Comparison of ENCODE assay signal across 16 cellular contexts in the genomic region with DNA sequence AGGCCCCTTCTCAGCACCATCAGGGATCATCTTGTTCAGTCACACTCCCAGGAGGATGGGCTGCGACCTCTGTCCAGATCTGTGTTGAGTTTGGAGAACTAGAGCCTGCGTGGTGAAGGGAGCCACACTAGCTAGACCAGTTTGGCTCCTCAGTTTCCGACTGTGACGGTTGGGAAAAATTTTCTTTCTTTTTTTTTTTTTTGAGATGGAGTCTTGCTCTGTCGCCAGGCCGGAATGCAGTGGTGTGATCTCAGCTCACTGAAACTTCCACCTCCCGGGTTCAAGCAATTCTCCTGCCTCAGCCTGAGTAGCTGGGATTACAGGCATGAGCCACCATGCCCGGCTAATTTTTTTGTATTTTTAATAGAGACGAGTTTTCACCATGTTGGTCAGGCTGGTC. TPM values are rescaled to one million over a fixed set of nuclear protein-coding genes. Genes with fewer than 3 reads are reported as not detected.
DNase-seq lines count a peak whose midpoint lies in the region; ATAC-seq, FAIRE-seq and TF ChIP-seq lines count a peak whose summit lies in the region.
"Not testable (repeated sequence)": the region's sequence is repeated elsewhere in the genome, so short reads cannot be mapped to it uniquely, and the experiment has no call there.
"Had no signal": no experiment of that assay in that cellular context is flagged by ENCODE, and none has a peak within 500 bp of the region (broad histone marks: within the 10 kb centered on the region; RNA-seq: fewer than 3 reads in every experiment).

No MANE protein-coding gene starts in this region.

- not testable (repeated sequence) for H3K9me3 Mint-ChIP-seq in HFFc6, type B pancreatic cell

- H3K36me3 Mint-ChIP-seq in HFFc6 (ENCODE audit: low read depth); type B pancreatic cell: not testable (repeated sequence)

- H4K20me1 ChIP-seq in SK-N-SH (ENCODE audit: insufficient read depth); osteoblast (ENCODE audit: insufficient read depth, low read length): not testable (repeated sequence)

- not testable (repeated sequence) for FAIRE-seq in bronchial epithelial cell (lab: Jason Lieb, UNC)

- not testable (repeated sequence) for TF ChIP-seq CTCF in HFFc6 (IDR thresholded peaks at IDR 0.05); SK-N-SH (IDR thresholded peaks at IDR 0.05); bronchial epithelial cell (IDR thresholded peaks at IDR 0.05; ENCODE audit: insufficient read depth, low read length, severe bottlenecking); foreskin keratinocyte (conservative IDR thresholded peaks at IDR 0.05); osteoblast (IDR thresholded peaks at IDR 0.05; ENCODE audit: extremely low read depth, low read depth, low read length); type B pancreatic cell (conservative IDR thresholded peaks at IDR 0.05)

- 73% methylated on average over 8 of the region's 9 CpGs for WGBS in SK-N-SH (ENCODE audit: low lambda C conversion rate)

- not testable (repeated sequence) for H3K4me3 Mint-ChIP-seq in HFFc6, type B pancreatic cell

- not testable (repeated sequence) for H3K27me3 ChIP-seq in SK-N-SH (ENCODE audit: insufficient read depth); bronchial epithelial cell (ENCODE audit: control insufficient read depth, insufficient read depth, low read length); foreskin keratinocyte; osteoblast (ENCODE audit: insufficient read depth, low read length)

- DNase-seq in ACHN (peak; percentile 42), HFFc6 (peak; percentile 31), bronchial epithelial cell (ENCODE audit: low read depth) (peak; percentile 25), foreskin keratinocyte (peak in 1 of 2 donors; percentile 45), kidney tubule cell (ENCODE audit: low spot score) (peak; percentile 54)
- not testable (repeated sequence) for DNase-seq in SK-N-SH; osteoblast (ENCODE audit: insufficient read length, low spot score, missing footprints); type B pancreatic cell (ENCODE audit: extremely low spot score, unreplicated experiment)

- peaks cover 19% of the 10 kb centered on the region for H3K4me1 Mint-ChIP-seq in HFFc6 (ENCODE audit: low read depth)
- H3K4me1 Mint-ChIP-seq in type B pancreatic cell (ENCODE audit: unreplicated experiment): not testable (repeated sequence)

- not testable (repeated sequence) for TF ChIP-seq EP300 in SK-N-SH (IDR thresholded peaks at IDR 0.05; ENCODE audit: borderline replicate concordance in 1 of 2, low read depth in 1 of 2, low read length in 1 of 2)

- not testable (repeated sequence) for ATAC-seq in foreskin keratinocyte

- peak overlapping the region; percentile 82 for H3K27ac Mint-ChIP-seq in HFFc6
- peak overlapping the region; percentile 50 for H3K27ac Mint-ChIP-seq in type B pancreatic cell

- peaks cover 20% of the 10 kb centered on the region for H3K79me2 ChIP-seq in SK-N-SH (ENCODE audit: insufficient read depth)
- peaks cover 18% of the 10 kb centered on the region for H3K79me2 ChIP-seq in osteoblast (ENCODE audit: insufficient read depth, low read length)

- not testable (repeated sequence) for TF ChIP-seq RAD21 in SK-N-SH (IDR thresholded peaks at IDR 0.05; ENCODE audit: low read length)

- POLR2A ChIA-PET in SK-N-SH (lab: Yijun Ruan, JAX): not testable (repeated sequence)

- in situ Hi-C loops in ACHN (cut with HindIII; ENCODE audit: low pct_ligation_motif_present, low pct_unique_long_range_greater_than_20kb, low sequenced_read_pairs): not testable (repeated sequence)

- H3K9ac ChIP-seq in SK-N-SH: 0 out of 2 replicates have a peak overlapping the region, but pooled peaks have one; percentile 3

- H3K4me3 ChIP-seq in SK-N-SH (ENCODE audit: low read depth in 2 of 2, low read length in 1 of 2); bronchial epithelial cell (ENCODE audit: low read depth, low read length); osteoblast (ENCODE audit: insufficient read depth, low read length): not testable (repeated sequence)

- H3K27ac ChIP-seq in SK-N-SH (ENCODE audit: low read depth in 2 of 2, low read length in 1 of 2) (peak overlapping the region in 1 of 2 experiments; percentile 46; a peak in 2 of 4 replicates), foreskin keratinocyte (peak overlapping the region; percentile 43), osteoblast (ENCODE audit: low read depth, low read length) (peak overlapping the region; percentile 12)

- not testable (repeated sequence) for H3K4me2 ChIP-seq in SK-N-SH; osteoblast (ENCODE audit: insufficient read depth, low read length)

- CTCF ChIA-PET in SK-N-SH (lab: Yijun Ruan, JAX): interaction anchor here (0.8 to 1.4 kb wide), 2 partner anchors 11 to 81 kb away, joined by 3 to 6 read pairs; no protein-coding TSS in a partner anchor

- H3K27me3 Mint-ChIP-seq in HFFc6 (ENCODE audit: insufficient read depth); type B pancreatic cell: not testable (repeated sequence)

- H3K9me3 ChIP-seq in SK-N-SH; osteoblast (ENCODE audit: low read depth, low read length): not testable (repeated sequence)

- not testable (repeated sequence) for H2AFZ ChIP-seq in SK-N-SH (ENCODE audit: low read depth); osteoblast (ENCODE audit: low read length)

- H3F3A ChIP-seq in SK-N-SH (replicated peaks; ENCODE audit: insufficient read depth): not testable (repeated sequence)

- not testable (repeated sequence) for H3K9me2 ChIP-seq in SK-N-SH

- not testable (repeated sequence) for H3K4me1 ChIP-seq in SK-N-SH (ENCODE audit: control insufficient read depth in 1 of 2, insufficient read depth in 2 of 2, low read depth in 1 of 2, low read length in 1 of 2); foreskin keratinocyte; osteoblast (ENCODE audit: insufficient read depth, low read length)

- H3K36me3 ChIP-seq in SK-N-SH (replicated peaks in 1 of 2; ENCODE audit: control insufficient read depth in 1 of 2, insufficient read depth in 2 of 2, low read length in 1 of 2): peaks cover 5 to 38% of the 10 kb centered on the region in 2 experiments
- not testable (repeated sequence) for H3K36me3 ChIP-seq in bronchial epithelial cell (ENCODE audit: control insufficient read depth, insufficient read depth, low read length)
- peaks cover 11% of the 10 kb centered on the region for H3K36me3 ChIP-seq in osteoblast (ENCODE audit: insufficient read depth, low read length)

TF ChIP-seq in SK-N-SH, 30 proteins besides CTCF, POLR2A, EP300 and RAD21:
- TF ChIP-seq FOSL2 (IDR thresholded peaks at IDR 0.05; ENCODE audit: borderline replicate concordance, low read depth): peak; percentile 18; the same call in 1 of the 2 replicates

RNA-seq across cellular contexts. Expression of a gene that starts 4.7 kb away (rescaled TPM):
- total RNA-seq in HFFc6 (2021; fragmentation: NEBNext Ultra II Directional; extraction: Animal tissue kit (Norgen Biotek cat#: 25700)): 1 to 10 TPM; 5.9 to 7.3 (median 6.9) TPM
- polyA plus RNA-seq in SK-N-SH (2012; rRNA removed) (0.83 and 1.1 TPM in 2 replicates), foreskin keratinocyte (5.7 and 6.5 TPM in 2 replicates)
- 0.55 and 0.92 TPM in 2 replicates for polyA plus RNA-seq in SK-N-SH (2012; cell fraction: cytosol; rRNA removed)
- 1.4 and 2.5 TPM in 2 replicates for polyA plus RNA-seq in SK-N-SH (2012; cell fraction: nucleus; rRNA removed)
- total RNA-seq in bronchial epithelial cell (7.6 and 10.6 TPM in 2 replicates), foreskin keratinocyte (4.4 and 5.4 TPM in 2 replicates), osteoblast (8.0 and 9.4 TPM in 2 replicates), type B pancreatic cell (ENCODE audit: low replicate concordance) (11.6 and 13.3 TPM in 2 replicates)

RNA-seq across cellular contexts. Expression of a gene that starts 27.2 kb away (rescaled TPM):
- total RNA-seq in HFFc6 (2021; fragmentation: NEBNext Ultra II Directional; extraction: Animal tissue kit (Norgen Biotek cat#: 25700)): 10 to 100 TPM in 2 of 6 experiments, 1 to 10 TPM in 4; 7.6 to 10.2 (median 9.5) TPM
- polyA plus RNA-seq in SK-N-SH (2012; rRNA removed): 7.6 and 9.7 TPM in 2 replicates
- 3.8 and 6.7 TPM in 2 replicates for polyA plus RNA-seq in SK-N-SH (2012; cell fraction: cytosol; rRNA removed)
- 17.6 and 22.7 TPM in 2 replicates for polyA plus RNA-seq in SK-N-SH (2012; cell fraction: nucleus; rRNA removed)
- total RNA-seq in bronchial epithelial cell: 17.5 and 22.4 TPM in 2 replicates
- total RNA-seq in foreskin keratinocyte: 16.7 and 17.2 TPM in 2 replicates
- 17.0 and 19.1 TPM in 2 replicates for polyA plus RNA-seq in foreskin keratinocyte
- 17.4 and 17.7 TPM in 2 replicates for total RNA-seq in osteoblast
- total RNA-seq in type B pancreatic cell (ENCODE audit: low replicate concordance): 15.0 and 18.2 TPM in 2 replicates
- total RNA-seq: CD4-positive, alpha-beta memory T cell had no signal

RNA-seq across cellular contexts. Expression of a gene that starts 40.5 kb away (rescaled TPM):
- total RNA-seq in HFFc6 (2021; fragmentation: NEBNext Ultra II Directional; extraction: Animal tissue kit (Norgen Biotek cat#: 25700)): not detected
- 0.05 TPM in 1 of 2 replicates, not detected in the other for polyA plus RNA-seq in SK-N-SH (2012; rRNA removed)
- not detected in 2 replicates for polyA plus RNA-seq in SK-N-SH (2012; cell fraction: cytosol; rRNA removed)
- polyA plus RNA-seq in SK-N-SH (2012; cell fraction: nucleus; rRNA removed): 0.08 and 0.16 TPM in 2 replicates
- not detected in 2 replicates for total RNA-seq in bronchial epithelial cell
- not detected in 2 replicates for total RNA-seq in foreskin keratinocyte
- not detected in 2 replicates for polyA plus RNA-seq in foreskin keratinocyte
- not detected in 2 replicates for total RNA-seq in osteoblast
- not detected in 2 replicates for total RNA-seq in type B pancreatic cell (ENCODE audit: low replicate concordance)
- total RNA-seq: Daoy, HepG2 had no signal
- polyA plus RNA-seq: AG04450; CD14-positive monocyte; CD4-positive, alpha-beta memory T cell; HepG2 had no signal

RNA-seq across cellular contexts. Expression of a gene that starts 48.4 kb away (rescaled TPM):
- total RNA-seq in HFFc6 (2021; fragmentation: NEBNext Ultra II Directional; extraction: Animal tissue kit (Norgen Biotek cat#: 25700)): not detected
- polyA plus RNA-seq in SK-N-SH (2012; rRNA removed) (0.54 and 0.71 TPM in 2 replicates), foreskin keratinocyte (0.07 TPM in 1 of 2 replicates, not detected in the other)
- polyA plus RNA-seq in SK-N-SH (2012; cell fraction: cytosol; rRNA removed): 0.21 and 0.23 TPM in 2 replicates
- 0.67 and 1.3 TPM in 2 replicates for polyA plus RNA-seq in SK-N-SH (2012; cell fraction: nucleus; rRNA removed)
- total RNA-seq in bronchial epithelial cell (not detected in 2 replicates), foreskin keratinocyte (0.25 and 0.44 TPM in 2 replicates), osteoblast (0.36 TPM in 1 of 2 replicates, not detected in the other), type B pancreatic cell (ENCODE audit: low replicate concordance) (0.34 TPM in 1 of 2 replicates, not detected in the other)
- total RNA-seq: Daoy, G401, GM12878, H9, HepG2 had no signal
- polyA plus RNA-seq: CD14-positive monocyte; CD4-positive, alpha-beta memory T cell had no signal
